ENCODE assay signal across 16 cellular contexts in genomic region chrX:154063234-154063633, GRCh38. TPM values are rescaled to one million over a fixed set of nuclear protein-coding genes. Genes with fewer than 3 reads are reported as not detected.
A peak's percentile ranks its signal among the peaks of the same experiment; 100 is the strongest.
DNase-seq lines count a peak whose midpoint lies in the region; ATAC-seq and TF ChIP-seq lines count a peak whose summit lies in the region.
"Had no signal": no experiment of that assay in that cellular context is flagged by ENCODE, and none has a peak within 500 bp of the region (broad histone marks: within the 10 kb centered on the region; RNA-seq: fewer than 3 reads in every experiment).

No MANE protein-coding gene starts in this region.

- DNase-seq in activated naive CD4-positive, alpha-beta T cell treated with anti-CD3 and anti-CD28 coated beads, Interleukin-2, amount 10 ng/mL, durations not matched to agents 7 days and 5 days = no peak
- no peak for DNase-seq in activated naive CD4-positive, alpha-beta T cell treated with anti-CD3 and anti-CD28 coated beads, Interleukin-2, amount 50 U/mL, for 16 hours
- peak; percentile 52 for DNase-seq in D341Med (ENCODE audit: low spot score)
- no peak for DNase-seq in activated naive CD4-positive, alpha-beta T cell treated with anti-CD3 and anti-CD28 coated beads, Interleukin-2, amount 50 U/mL, for 72 hours (ENCODE audit: low spot score in 2 of 2)
- DNase-seq in gastrocnemius medialis = no peak
- no peak for DNase-seq in DMS79 (lab: John Stamatoyannopoulos, UW)
- DNase-seq: activated gamma-delta T cell treated with Interleukin-2 at 50 U/mL for 16 hours; brain microvascular endothelial cell; hypothalamus; kidney; NCI-H345; small intestine; stimulated activated naive CD4-positive, alpha-beta T cell treated with Interleukin-2 at 50 U/mL for 16 hours had no signal

- no peaks in the 10 kb centered on the region for H3K27me3 Mint-ChIP-seq in activated naive CD4-positive, alpha-beta T cell treated with anti-CD3 and anti-CD28 coated beads, Interleukin-2, amount 10 ng/mL, durations not matched to agents 7 days and 5 days

- peak overlapping the region; percentile 28 for H3K27ac Mint-ChIP-seq in activated naive CD4-positive, alpha-beta T cell treated with anti-CD3 and anti-CD28 coated beads, Interleukin-2, amount 10 ng/mL, durations not matched to agents 7 days and 5 days
- peak overlapping the region in 1 of 2 donors; percentile 94 for H3K27ac Mint-ChIP-seq in activated naive CD4-positive, alpha-beta T cell treated with anti-CD3 and anti-CD28 coated beads, Interleukin-2, amount 50 U/mL, for 72 hours
- H3K27ac Mint-ChIP-seq: nephron had no signal

- H3K4me1 ChIP-seq in gastrocnemius medialis = peaks cover 58 to 68% of the 10 kb centered on the region in 2 donors

- intact Hi-C loops in gastrocnemius medialis (cut with DNase I; ENCODE audit: low total_unique reads) = no loop called here

- H3K9me3 Mint-ChIP-seq in activated naive CD4-positive, alpha-beta T cell treated with anti-CD3 and anti-CD28 coated beads, Interleukin-2, amount 10 ng/mL, durations not matched to agents 7 days and 5 days = no peaks in the 10 kb centered on the region
- no peaks in the 10 kb centered on the region for H3K9me3 Mint-ChIP-seq in activated naive CD4-positive, alpha-beta T cell treated with anti-CD3 and anti-CD28 coated beads, Interleukin-2, amount 50 U/mL, for 72 hours

- no peak for TF ChIP-seq POLR2A in gastrocnemius medialis (IDR thresholded peaks at IDR 0.05)

- no peak for TF ChIP-seq CTCF in gastrocnemius medialis (IDR thresholded peaks at IDR 0.05 in 4 of 5, conservative IDR thresholded peaks at IDR 0.05 in 1 of 5)

- H3K4me3 Mint-ChIP-seq in activated naive CD4-positive, alpha-beta T cell treated with anti-CD3 and anti-CD28 coated beads, Interleukin-2, amount 10 ng/mL, durations not matched to agents 7 days and 5 days = no peak overlapping the region
- H3K4me3 Mint-ChIP-seq: nephron had no signal

- in situ Hi-C loops in gastrocnemius medialis (cut with MboI; ENCODE audit: low sequenced_read_pairs in 4 of 4) = loop anchor here in 1 of 4 donors (25.0 kb wide), 1 partner anchor 101 kb away; the partner anchor contains the start of genes HCFC1 and TMEM187

- H3K36me3 ChIP-seq in gastrocnemius medialis = no peaks in the 10 kb centered on the region
- H3K36me3 ChIP-seq: brain microvascular endothelial cell had no signal

- ATAC-seq in activated naive CD4-positive, alpha-beta T cell treated with anti-CD3 and anti-CD28 coated beads, Interleukin-2, amount 50 U/mL, for 72 hours = peak; percentile 34 to 50
- ATAC-seq in gastrocnemius medialis (peak; percentile 49 to 53), GM21367 (IDR thresholded peaks at IDR 0.05; ENCODE audit: unreplicated experiment) (no peak)

- H3K4me1 Mint-ChIP-seq in activated naive CD4-positive, alpha-beta T cell treated with anti-CD3 and anti-CD28 coated beads, Interleukin-2, amount 10 ng/mL, durations not matched to agents 7 days and 5 days = peaks cover 29% of the 10 kb centered on the region

- no peak overlapping the region for H3K4me3 ChIP-seq in gastrocnemius medialis
- H3K4me3 ChIP-seq: coronary artery had no signal

- H3K27ac ChIP-seq in gastrocnemius medialis = peak overlapping the region; percentile 27 to 59 (median 50)
- H3K27ac ChIP-seq: brain microvascular endothelial cell, coronary artery had no signal

- H3K9me3 ChIP-seq in gastrocnemius medialis = no peaks in the 10 kb centered on the region

- no peaks in the 10 kb centered on the region for H3K27me3 ChIP-seq in gastrocnemius medialis
- H3K27me3 ChIP-seq: brain microvascular endothelial cell had no signal

- CTCF ChIA-PET in activated naive CD4-positive, alpha-beta T cell treated with anti-CD3 and anti-CD28 coated beads, Interleukin-2, amount 10 ng/mL, durations not matched to agents 7 days and 5 days (lab: Charles Lee) = no interaction called here

- H3K36me3 Mint-ChIP-seq in activated naive CD4-positive, alpha-beta T cell treated with anti-CD3 and anti-CD28 coated beads, Interleukin-2, amount 10 ng/mL, durations not matched to agents 7 days and 5 days = peaks cover 16% of the 10 kb centered on the region
- H3K36me3 Mint-ChIP-seq in activated naive CD4-positive, alpha-beta T cell treated with anti-CD3 and anti-CD28 coated beads, Interleukin-2, amount 50 U/mL, for 72 hours = no peaks in the 10 kb centered on the region

RNA-seq across cellular contexts. Expression of gene MECP2, which starts 34.3 kb away (rescaled TPM):
- 10 to 100 TPM; 61.0 to 84.9 TPM for total RNA-seq in activated naive CD4-positive, alpha-beta T cell treated with anti-CD3 and anti-CD28 coated beads, Interleukin-2, amount 50 U/mL, for 72 hours
- total RNA-seq in gastrocnemius medialis = 10 to 100 TPM; 39.0 to 63.2 (median 45.2) TPM

RNA-seq across cellular contexts. Expression of gene IRAK1, which starts 43.5 kb away (rescaled TPM):
- 100 to 1,000 TPM; 104 to 123 TPM for total RNA-seq in activated naive CD4-positive, alpha-beta T cell treated with anti-CD3 and anti-CD28 coated beads, Interleukin-2, amount 50 U/mL, for 72 hours
- 100 to 1,000 TPM in 3 of 4 donors, 10 to 100 TPM in 1; 73.9 to 157 (median 115) TPM for total RNA-seq in gastrocnemius medialis
